18 cellular contexts compared by ENCODE assay signal in genomic region chr18:27778925-27779324, GRCh38.
"Had no signal": no experiment of that assay in that cellular context is flagged by ENCODE, and none has a peak within 500 bp of the region (broad histone marks: within the 10 kb centered on the region; RNA-seq: fewer than 3 reads in every experiment).

No MANE protein-coding gene starts in this region.

- H3K4me3 Mint-ChIP-seq: naive thymus-derived CD8-positive, alpha-beta T cell; stimulated activated memory B cell treated with anti-CD40 and anti-IgM and Interleukin-4, amounts not matched to agents 10 μg/mL and 1 μg/mL and 100 μg/mL, for 72 hours; stimulated activated naive CD8-positive, alpha-beta T cell treated with anti-CD3 and anti-CD28 coated beads, Interleukin-15, Interleukin-2, amounts not matched to agents 100 ng/mL and 50 ng/mL, for 24 hours had no signal

- H3K4me3 ChIP-seq: hepatocyte, lung, mucosa of descending colon, spleen, testis, tibial nerve, upper lobe of right lung, vagina had no signal

- H3K9me3 ChIP-seq: mucosa of descending colon, spleen, testis, tibial nerve, upper lobe of right lung, vagina had no signal

- H3K27ac ChIP-seq: hepatocyte, spleen, testis, tibial nerve, upper lobe of right lung, vagina had no signal

- DNase-seq: left colon; left ventricle myocardium superior; mucosa of descending colon; naive thymus-derived CD8-positive, alpha-beta T cell; posterior cingulate gyrus; spleen; stimulated activated CD4-positive, alpha-beta T cell treated with anti-CD3 and anti-CD28 coated beads, Interleukin-15, amount 100 ng/mL, for 24 hours; stimulated activated CD4-positive, alpha-beta T cell treated with anti-CD3 and anti-CD28 coated beads, Interleukin-1b, Interleukin-23, amount 100 ng/mL, for 48 hours; stimulated activated CD4-positive, alpha-beta T cell treated with anti-CD3 and anti-CD28 coated beads, Interleukin-4, amount 100 ng/mL, for 24 hours; testis; upper lobe of right lung had no signal

- H3K4me1 ChIP-seq: spleen, testis, tibial nerve, upper lobe of right lung, vagina had no signal

- H3K27ac Mint-ChIP-seq: naive thymus-derived CD8-positive, alpha-beta T cell; stimulated activated memory B cell treated with anti-CD40 and anti-IgM and Interleukin-4, amounts not matched to agents 10 μg/mL and 1 μg/mL and 100 μg/mL, for 72 hours; stimulated activated naive CD8-positive, alpha-beta T cell treated with anti-CD3 and anti-CD28 coated beads, Interleukin-15, Interleukin-2, amounts not matched to agents 100 ng/mL and 50 ng/mL, for 24 hours had no signal

- H3K36me3 ChIP-seq: spleen, tibial nerve, upper lobe of right lung, vagina had no signal

- H3K27me3 Mint-ChIP-seq: naive thymus-derived CD8-positive, alpha-beta T cell; stimulated activated memory B cell treated with anti-CD40 and anti-IgM and Interleukin-4, amounts not matched to agents 10 μg/mL and 1 μg/mL and 100 μg/mL, for 72 hours; stimulated activated naive CD8-positive, alpha-beta T cell treated with anti-CD3 and anti-CD28 coated beads, Interleukin-15, Interleukin-2, amounts not matched to agents 100 ng/mL and 50 ng/mL, for 24 hours had no signal

- H3K4me1 Mint-ChIP-seq: naive thymus-derived CD8-positive, alpha-beta T cell; stimulated activated memory B cell treated with anti-CD40 and anti-IgM and Interleukin-4, amounts not matched to agents 10 μg/mL and 1 μg/mL and 100 μg/mL, for 72 hours had no signal

- H3K27me3 ChIP-seq: hepatocyte, spleen, testis, tibial nerve, upper lobe of right lung, vagina had no signal

- ATAC-seq: left colon; mucosa of descending colon; naive thymus-derived CD8-positive, alpha-beta T cell; sciatic nerve; stimulated activated memory B cell treated with anti-CD40 and anti-IgM and Interleukin-4, amounts not matched to agents 10 μg/mL and 1 μg/mL and 100 μg/mL, for 72 hours; upper lobe of right lung had no signal

- H3K36me3 Mint-ChIP-seq: naive thymus-derived CD8-positive, alpha-beta T cell; stimulated activated memory B cell treated with anti-CD40 and anti-IgM and Interleukin-4, amounts not matched to agents 10 μg/mL and 1 μg/mL and 100 μg/mL, for 72 hours had no signal
